ENCODE assay signal across 9 cellular contexts in genomic region chr11:117221775-117222517, GRCh38. TPM values are rescaled to one million over a fixed set of nuclear protein-coding genes. Genes with fewer than 3 reads are reported as not detected.
DNase-seq lines count a peak whose midpoint lies in the region; ATAC-seq and TF ChIP-seq lines count a peak whose summit lies in the region.
"Had no signal": no experiment of that assay in that cellular context is flagged by ENCODE, and none has a peak within 500 bp of the region (broad histone marks: within the 10 kb centered on the region; RNA-seq: fewer than 3 reads in every experiment).

No MANE protein-coding gene starts in this region.

- intact Hi-C loops in breast epithelium (cut with DNase I; ENCODE audit: low total_unique reads), result loop anchor here (10.0 kb wide), 1 partner anchor 347 kb away; no protein-coding TSS in a partner anchor
- intact Hi-C loops in Calu3 (cut with micrococcal nuclease; ENCODE audit: unreplicated experiment), result no loop called here

- H3K27ac ChIP-seq in 22Rv1 (peak overlapping the region; percentile 77), breast epithelium (peak overlapping the region; percentile 89 to 93)

- H3K4me3 ChIP-seq in breast epithelium, result peak overlapping the region in 1 of 3 donors; percentile 17

- no peaks in the 10 kb centered on the region for H3K9me3 Mint-ChIP-seq in Calu3 (ENCODE audit: low read depth, unreplicated experiment)

- H3K4me1 ChIP-seq in breast epithelium, result peaks cover 15 to 33% of the 10 kb centered on the region in 2 donors

- no peak overlapping the region for H3K27ac Mint-ChIP-seq in Calu3 (ENCODE audit: unreplicated experiment)

- no peaks in the 10 kb centered on the region for H3K4me1 Mint-ChIP-seq in Calu3 (ENCODE audit: low read depth, unreplicated experiment)

- peak; percentile 13 for TF ChIP-seq CTCF in 22Rv1 (IDR thresholded peaks at IDR 0.05)
- TF ChIP-seq CTCF in breast epithelium (IDR thresholded peaks at IDR 0.05), result no peak
- no peak for TF ChIP-seq CTCF in Calu3 (IDR thresholded peaks at IDR 0.05; ENCODE audit: unreplicated experiment)

- CTCF ChIA-PET in Calu3 (lab: Charles Lee), result no interaction called here

- no peaks in the 10 kb centered on the region for H3K27me3 ChIP-seq in breast epithelium

- TF ChIP-seq POLR2A in breast epithelium (IDR thresholded peaks at IDR 0.05), result no peak

- no TSS peak for BruUV-seq in Calu3 (replicated peaks; lab: Mats Ljungman, UMichigan)

- DNase-seq in NCI-H1092 (lab: John Stamatoyannopoulos, UW) (peak; percentile 91), breast epithelium (ENCODE audit: low spot score in 2 of 2) (peak; percentile 57 to 76), mesenteric fat pad (ENCODE audit: low spot score) (peak; percentile 88), cerebellar cortex (ENCODE audit: low spot score) (no peak), Calu3 (no peak)
- DNase-seq: DND-41 had no signal

- no peaks in the 10 kb centered on the region for H3K27me3 Mint-ChIP-seq in Calu3 (ENCODE audit: unreplicated experiment)

- H3K9me3 ChIP-seq in breast epithelium, result no peaks in the 10 kb centered on the region

- no peaks in the 10 kb centered on the region for H3K36me3 ChIP-seq in breast epithelium

- H3K36me3 Mint-ChIP-seq in Calu3 (ENCODE audit: insufficient read depth, unreplicated experiment), result peaks cover 34% of the 10 kb centered on the region

- H3K4me3 Mint-ChIP-seq in Calu3 (ENCODE audit: low read depth, unreplicated experiment), result no peak overlapping the region

- ATAC-seq in GM19324 (IDR thresholded peaks at IDR 0.05; ENCODE audit: low FRiP score, unreplicated experiment), result no peak
- no peak for ATAC-seq in HG03432 (IDR thresholded peaks at IDR 0.05; ENCODE audit: unreplicated experiment)

RNA-seq across cellular contexts. Expression of gene PCSK7, which starts 9.9 kb away (rescaled TPM):
- total RNA-seq in breast epithelium (10 to 100 TPM; 43.2 to 51.5 (median 44.2) TPM), mesenteric fat pad (68.1 TPM), Calu3 (2022) (44.3 and 49.2 TPM in 2 replicates)

RNA-seq across cellular contexts. Expression of gene RNF214, which starts 10.5 kb away (rescaled TPM):
- 10 to 100 TPM; 12.3 to 13.3 (median 12.5) TPM for total RNA-seq in breast epithelium
- total RNA-seq in mesenteric fat pad, result 21.9 TPM
- total RNA-seq in Calu3 (2022), result 19.2 and 20.0 TPM in 2 replicates

RNA-seq across cellular contexts. Expression of gene TAGLN, which starts 22.8 kb away (rescaled TPM):
- 1,000 to 10,000 TPM in 2 of 3 donors, 100 to 1,000 TPM in 1; 602 to 1,663 (median 1,380) TPM for total RNA-seq in breast epithelium
- total RNA-seq in mesenteric fat pad, result 923 TPM
- total RNA-seq in Calu3 (2022), result 4.6 and 6.6 TPM in 2 replicates

RNA-seq across cellular contexts. Expression of gene SIDT2, which starts 43.4 kb away (rescaled TPM):
- total RNA-seq in breast epithelium, result 10 to 100 TPM; 45.2 to 86.7 (median 49.5) TPM
- total RNA-seq in mesenteric fat pad, result 226 TPM
- 12.2 and 15.4 TPM in 2 replicates for total RNA-seq in Calu3 (2022)

Comparison
In these comparisons a context has a peak if more than half of its experiments do, and no peak if none do; other contexts are left out.
1. DNase-seq: peak in NCI-H1092 (single experiment), breast epithelium (2 of 2) and mesenteric fat pad (single experiment); none in cerebellar cortex (single experiment) and Calu3 (single experiment).
2. RNA of gene TAGLN, which starts 22.8 kb away (total RNA-seq): 602 to 1,663 TPM in breast epithelium and 923 TPM in mesenteric fat pad (single experiment); 4.6 to 6.6 TPM in Calu3; every median in the first group is over 10 times any median in the second.